19 cellular contexts compared by ENCODE assay signal in the genomic region with DNA sequence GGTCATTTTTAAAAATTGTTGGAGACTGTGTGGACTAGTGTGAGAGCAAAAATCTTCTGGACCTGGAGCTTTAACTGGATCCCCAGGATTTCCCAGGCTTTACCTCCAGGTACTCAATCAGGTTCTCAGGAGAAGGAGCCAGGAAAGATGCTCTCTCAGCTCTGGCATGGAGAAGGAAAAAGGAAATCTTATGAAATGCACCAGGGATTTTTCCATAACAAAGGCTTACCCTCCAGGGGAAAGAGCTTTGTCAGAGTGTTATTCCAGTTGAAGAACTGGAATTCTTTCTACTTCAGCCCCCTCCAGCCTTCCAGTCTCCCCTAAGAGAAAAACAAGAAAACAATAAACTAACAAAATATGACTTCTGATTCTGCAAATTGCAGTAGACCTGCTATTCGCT.
"Had no signal": no experiment of that assay in that cellular context is flagged by ENCODE, and none has a peak within 500 bp of the region (broad histone marks: within the 10 kb centered on the region; RNA-seq: fewer than 3 reads in every experiment).

No MANE protein-coding gene starts in this region.

- H3K36me3 Mint-ChIP-seq: natural killer cell; stimulated activated memory B cell treated with anti-CD40 and anti-IgM and Interleukin-4, amounts not matched to agents 10 μg/mL and 1 μg/mL and 100 μg/mL, for 72 hours had no signal

- H3K27me3 Mint-ChIP-seq: stimulated activated memory B cell treated with anti-CD40 and anti-IgM and Interleukin-4, amounts not matched to agents 10 μg/mL and 1 μg/mL and 100 μg/mL, for 72 hours; stimulated activated naive CD8-positive, alpha-beta T cell treated with anti-CD3 and anti-CD28 coated beads, Interleukin-15, Interleukin-2, amounts not matched to agents 100 ng/mL and 50 ng/mL, for 24 hours had no signal

- H3K36me3 ChIP-seq: lower lobe of right lung, ovary, sigmoid colon, thoracic aorta, tibial nerve, upper lobe of right lung, uterus had no signal

- H3K4me3 ChIP-seq: dorsolateral prefrontal cortex, lower lobe of right lung, ovary, psoas muscle, sigmoid colon, thoracic aorta, tibial nerve, upper lobe of right lung, uterus had no signal

- ATAC-seq: left ventricle myocardium superior; lower lobe of right lung; natural killer cell; psoas muscle; right cardiac atrium; stimulated activated memory B cell treated with anti-CD40 and anti-IgM and Interleukin-4, amounts not matched to agents 10 μg/mL and 1 μg/mL and 100 μg/mL, for 72 hours; upper lobe of right lung had no signal

- H3K27me3 ChIP-seq: ovary, sigmoid colon, tibial nerve, upper lobe of right lung, uterus had no signal

- DNase-seq: dorsolateral prefrontal cortex; effector CD4-positive, alpha-beta T cell; head of caudate nucleus; left ventricle myocardium superior; lower lobe of right lung; natural killer cell; occipital lobe; ovary; posterior cingulate gyrus; psoas muscle; right cardiac atrium; sigmoid colon; stimulated activated CD4-positive, alpha-beta T cell treated with anti-CD3 and anti-CD28 coated beads, Interleukin-4, amount 100 ng/mL, for 4 hours; upper lobe of right lung; uterus had no signal

- H3K27ac Mint-ChIP-seq: natural killer cell; stimulated activated memory B cell treated with anti-CD40 and anti-IgM and Interleukin-4, amounts not matched to agents 10 μg/mL and 1 μg/mL and 100 μg/mL, for 72 hours; stimulated activated naive CD8-positive, alpha-beta T cell treated with anti-CD3 and anti-CD28 coated beads, Interleukin-15, Interleukin-2, amounts not matched to agents 100 ng/mL and 50 ng/mL, for 24 hours had no signal

- H3K4me3 Mint-ChIP-seq: natural killer cell; stimulated activated memory B cell treated with anti-CD40 and anti-IgM and Interleukin-4, amounts not matched to agents 10 μg/mL and 1 μg/mL and 100 μg/mL, for 72 hours; stimulated activated naive CD8-positive, alpha-beta T cell treated with anti-CD3 and anti-CD28 coated beads, Interleukin-15, Interleukin-2, amounts not matched to agents 100 ng/mL and 50 ng/mL, for 24 hours had no signal

- H3K4me1 ChIP-seq: lower lobe of right lung, psoas muscle, tibial nerve, upper lobe of right lung, uterus had no signal

- H3K27ac ChIP-seq: dorsolateral prefrontal cortex, lower lobe of right lung, ovary, psoas muscle, sigmoid colon, thoracic aorta, tibial nerve, upper lobe of right lung, uterus had no signal

- H3K9me3 ChIP-seq: lower lobe of right lung, ovary, psoas muscle, sigmoid colon, thoracic aorta, tibial nerve, upper lobe of right lung, uterus had no signal

- H3K4me1 Mint-ChIP-seq: natural killer cell; stimulated activated memory B cell treated with anti-CD40 and anti-IgM and Interleukin-4, amounts not matched to agents 10 μg/mL and 1 μg/mL and 100 μg/mL, for 72 hours had no signal
